ENCODE assay signal across 21 cellular contexts in the genomic region with DNA sequence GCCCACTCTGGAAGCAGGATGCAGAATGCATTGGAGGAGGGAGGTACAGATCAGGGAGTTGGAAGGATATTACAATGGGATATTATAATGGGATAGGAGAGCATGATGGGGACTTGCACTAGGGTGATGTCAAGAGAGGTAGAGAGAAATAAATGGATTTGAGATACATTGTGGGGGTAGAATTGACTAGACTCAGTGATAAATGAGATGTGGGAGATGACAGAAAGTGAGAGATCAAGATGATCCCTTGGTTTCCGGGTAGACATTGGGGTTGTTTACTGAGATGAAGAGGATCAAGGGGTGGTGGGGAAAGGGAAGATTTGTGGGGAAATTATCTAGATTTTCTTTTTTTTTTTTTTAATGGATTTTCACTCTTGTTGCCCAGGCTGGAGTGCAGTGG. TPM values are rescaled to one million over a fixed set of nuclear protein-coding genes. Genes with fewer than 3 reads are reported as not detected.
DNase-seq lines count a peak whose midpoint lies in the region; ATAC-seq, FAIRE-seq and TF ChIP-seq lines count a peak whose summit lies in the region.
"Had no signal": no experiment of that assay in that cellular context is flagged by ENCODE, and none has a peak within 500 bp of the region (broad histone marks: within the 10 kb centered on the region; RNA-seq: fewer than 3 reads in every experiment).

No MANE protein-coding gene starts in this region.

- no peak for DNase-seq in activated T-cell treated with anti-CD3 and anti-CD28 coated beads, Interleukin-2, amount 50 U/mL, for 4 hours
- DNase-seq in activated T-cell treated with anti-CD3 and anti-CD28 coated beads for 4 hours (no peak), GM19239 (ENCODE audit: insufficient read length, low spot score) (no peak), WTC11 (ENCODE audit: low spot score) (no peak), natural killer cell (no peak), SIG-M5 (lab: John Stamatoyannopoulos, UW) (no peak), NCI-H1436 (lab: John Stamatoyannopoulos, UW) (no peak)
- no peak for DNase-seq in effector CD4-positive, alpha-beta T cell
- DNase-seq: brain microvascular endothelial cell, dermis blood vessel endothelial cell, glutamatergic neuron, NCI-H1092, NCI-H2107, NCI-H526 treated with DMSO at 0.1 percent for 48 hours, PC-3, right lobe of liver had no signal

- TF ChIP-seq CTCF in WTC11 (IDR thresholded peaks at IDR 0.05) (no peak), natural killer cell (IDR thresholded peaks at IDR 0.05) (no peak)

- CTCF ChIA-PET in WTC11 (lab: Charles Lee): no interaction called here

- intact Hi-C loops in natural killer cell (cut with micrococcal nuclease): no loop called here

- peak; percentile 42 for FAIRE-seq in GM19239 (lab: Jason Lieb, UNC)

- H3K27me3 Mint-ChIP-seq in activated T-cell treated with anti-CD3 and anti-CD28 coated beads, Interleukin-2, amount 50 U/mL, for 4 hours (ENCODE audit: low read depth): no peaks in the 10 kb centered on the region
- no peaks in the 10 kb centered on the region; the same call in 1 of the 2 replicates for H3K27me3 Mint-ChIP-seq in WTC11 (ENCODE audit: low read depth)
- H3K27me3 Mint-ChIP-seq in natural killer cell (ENCODE audit: low read depth in 2 of 2): no peaks in the 10 kb centered on the region

- peaks cover 8% of the 10 kb centered on the region for H3K9me3 Mint-ChIP-seq in activated T-cell treated with anti-CD3 and anti-CD28 coated beads, Interleukin-2, amount 50 U/mL, for 4 hours
- H3K9me3 Mint-ChIP-seq in WTC11: peaks cover 9% of the 10 kb centered on the region
- H3K9me3 Mint-ChIP-seq in natural killer cell: no peaks in the 10 kb centered on the region

- H3K36me3 Mint-ChIP-seq in activated T-cell treated with anti-CD3 and anti-CD28 coated beads, Interleukin-2, amount 50 U/mL, for 4 hours (ENCODE audit: insufficient read depth): peaks cover 9% of the 10 kb centered on the region
- H3K36me3 Mint-ChIP-seq in WTC11 (peaks cover 3% of the 10 kb centered on the region; the same call in 1 of the 2 replicates), natural killer cell (no peaks in the 10 kb centered on the region)

- H3K27ac Mint-ChIP-seq in WTC11 (peak overlapping the region; percentile 32; the same call in 1 of the 2 replicates), natural killer cell (peak overlapping the region; percentile 77 to 88)
- H3K27ac Mint-ChIP-seq: GM23338 had no signal

- peaks cover 29% of the 10 kb centered on the region for H3K4me1 Mint-ChIP-seq in activated T-cell treated with anti-CD3 and anti-CD28 coated beads, Interleukin-2, amount 50 U/mL, for 4 hours (ENCODE audit: low read depth)
- 0 out of 2 replicates have a peak, but pooled peaks cover 2% of the 10 kb centered on the region for H3K4me1 Mint-ChIP-seq in WTC11
- peaks cover 14 to 16% of the 10 kb centered on the region in 2 donors for H3K4me1 Mint-ChIP-seq in natural killer cell
- H3K4me1 Mint-ChIP-seq: GM23338 had no signal

- peak overlapping the region; percentile 75 for H3K4me3 Mint-ChIP-seq in activated T-cell treated with anti-CD3 and anti-CD28 coated beads, Interleukin-2, amount 50 U/mL, for 4 hours
- H3K4me3 Mint-ChIP-seq in WTC11: no peak overlapping the region
- peak overlapping the region; percentile 59 for H3K4me3 Mint-ChIP-seq in natural killer cell
- H3K4me3 Mint-ChIP-seq: GM23338 had no signal

- POLR2A ChIA-PET in WTC11 (lab: Charles Lee): no interaction called here

- ATAC-seq in activated T-cell treated with anti-CD3 and anti-CD28 coated beads, Interleukin-2, amount 50 U/mL, for 4 hours: peak; percentile 35 to 38
- ATAC-seq in WTC11 (no peak), natural killer cell (no peak)
- ATAC-seq: GM23338, PC-3 had no signal

TF ChIP-seq in WTC11, 78 proteins besides CTCF, POLR2A, EP300 and RAD21:
- TF ChIP-seq TEAD4 (CRISPR knock-in tag; IDR thresholded peaks at IDR 0.05) (no peak), TCF7 (CRISPR knock-in tag; IDR thresholded peaks at IDR 0.05; ENCODE audit: low read depth) (no peak), ZNF423 (CRISPR knock-in tag; IDR thresholded peaks at IDR 0.05) (no peak), ESRRA (CRISPR knock-in tag; IDR thresholded peaks at IDR 0.05; ENCODE audit: borderline replicate concordance) (no peak), FOXK1 (CRISPR knock-in tag; IDR thresholded peaks at IDR 0.05) (no peak), FOXP1 (CRISPR knock-in tag; IDR thresholded peaks at IDR 0.05; ENCODE audit: borderline replicate concordance) (no peak), ZNF232 (CRISPR knock-in tag; IDR thresholded peaks at IDR 0.05) (no peak), SOX15 (CRISPR knock-in tag; IDR thresholded peaks at IDR 0.05) (no peak)
- TF ChIP-seq, protein P1, sequence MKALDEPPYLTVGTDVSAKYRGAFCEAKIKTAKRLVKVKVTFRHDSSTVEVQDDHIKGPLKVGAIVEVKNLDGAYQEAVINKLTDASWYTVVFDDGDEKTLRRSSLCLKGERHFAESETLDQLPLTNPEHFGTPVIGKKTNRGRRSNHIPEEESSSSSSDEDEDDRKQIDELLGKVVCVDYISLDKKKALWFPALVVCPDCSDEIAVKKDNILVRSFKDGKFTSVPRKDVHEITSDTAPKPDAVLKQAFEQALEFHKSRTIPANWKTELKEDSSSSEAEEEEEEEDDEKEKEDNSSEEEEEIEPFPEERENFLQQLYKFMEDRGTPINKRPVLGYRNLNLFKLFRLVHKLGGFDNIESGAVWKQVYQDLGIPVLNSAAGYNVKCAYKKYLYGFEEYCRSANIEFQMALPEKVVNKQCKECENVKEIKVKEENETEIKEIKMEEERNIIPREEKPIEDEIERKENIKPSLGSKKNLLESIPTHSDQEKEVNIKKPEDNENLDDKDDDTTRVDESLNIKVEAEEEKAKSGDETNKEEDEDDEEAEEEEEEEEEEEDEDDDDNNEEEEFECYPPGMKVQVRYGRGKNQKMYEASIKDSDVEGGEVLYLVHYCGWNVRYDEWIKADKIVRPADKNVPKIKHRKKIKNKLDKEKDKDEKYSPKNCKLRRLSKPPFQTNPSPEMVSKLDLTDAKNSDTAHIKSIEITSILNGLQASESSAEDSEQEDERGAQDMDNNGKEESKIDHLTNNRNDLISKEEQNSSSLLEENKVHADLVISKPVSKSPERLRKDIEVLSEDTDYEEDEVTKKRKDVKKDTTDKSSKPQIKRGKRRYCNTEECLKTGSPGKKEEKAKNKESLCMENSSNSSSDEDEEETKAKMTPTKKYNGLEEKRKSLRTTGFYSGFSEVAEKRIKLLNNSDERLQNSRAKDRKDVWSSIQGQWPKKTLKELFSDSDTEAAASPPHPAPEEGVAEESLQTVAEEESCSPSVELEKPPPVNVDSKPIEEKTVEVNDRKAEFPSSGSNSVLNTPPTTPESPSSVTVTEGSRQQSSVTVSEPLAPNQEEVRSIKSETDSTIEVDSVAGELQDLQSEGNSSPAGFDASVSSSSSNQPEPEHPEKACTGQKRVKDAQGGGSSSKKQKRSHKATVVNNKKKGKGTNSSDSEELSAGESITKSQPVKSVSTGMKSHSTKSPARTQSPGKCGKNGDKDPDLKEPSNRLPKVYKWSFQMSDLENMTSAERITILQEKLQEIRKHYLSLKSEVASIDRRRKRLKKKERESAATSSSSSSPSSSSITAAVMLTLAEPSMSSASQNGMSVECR (CRISPR knock-in tag; IDR thresholded peaks at IDR 0.05; ENCODE audit: borderline replicate concordance): no peak
- TF ChIP-seq, protein P2, sequence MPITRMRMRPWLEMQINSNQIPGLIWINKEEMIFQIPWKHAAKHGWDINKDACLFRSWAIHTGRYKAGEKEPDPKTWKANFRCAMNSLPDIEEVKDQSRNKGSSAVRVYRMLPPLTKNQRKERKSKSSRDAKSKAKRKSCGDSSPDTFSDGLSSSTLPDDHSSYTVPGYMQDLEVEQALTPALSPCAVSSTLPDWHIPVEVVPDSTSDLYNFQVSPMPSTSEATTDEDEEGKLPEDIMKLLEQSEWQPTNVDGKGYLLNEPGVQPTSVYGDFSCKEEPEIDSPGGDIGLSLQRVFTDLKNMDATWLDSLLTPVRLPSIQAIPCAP (CRISPR knock-in tag; IDR thresholded peaks at IDR 0.05): no peak
- TF ChIP-seq, protein P3, sequence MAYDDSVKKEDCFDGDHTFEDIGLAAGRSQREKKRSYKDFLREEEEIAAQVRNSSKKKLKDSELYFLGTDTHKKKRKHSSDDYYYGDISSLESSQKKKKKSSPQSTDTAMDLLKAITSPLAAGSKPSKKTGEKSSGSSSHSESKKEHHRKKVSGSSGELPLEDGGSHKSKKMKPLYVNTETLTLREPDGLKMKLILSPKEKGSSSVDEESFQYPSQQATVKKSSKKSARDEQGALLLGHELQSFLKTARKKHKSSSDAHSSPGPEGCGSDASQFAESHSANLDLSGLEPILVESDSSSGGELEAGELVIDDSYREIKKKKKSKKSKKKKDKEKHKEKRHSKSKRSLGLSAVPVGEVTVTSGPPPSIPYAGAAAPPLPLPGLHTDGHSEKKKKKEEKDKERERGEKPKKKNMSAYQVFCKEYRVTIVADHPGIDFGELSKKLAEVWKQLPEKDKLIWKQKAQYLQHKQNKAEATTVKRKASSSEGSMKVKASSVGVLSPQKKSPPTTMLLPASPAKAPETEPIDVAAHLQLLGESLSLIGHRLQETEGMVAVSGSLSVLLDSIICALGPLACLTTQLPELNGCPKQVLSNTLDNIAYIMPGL (CRISPR knock-in tag; IDR thresholded peaks at IDR 0.05): no peak
- TF ChIP-seq, protein P4, sequence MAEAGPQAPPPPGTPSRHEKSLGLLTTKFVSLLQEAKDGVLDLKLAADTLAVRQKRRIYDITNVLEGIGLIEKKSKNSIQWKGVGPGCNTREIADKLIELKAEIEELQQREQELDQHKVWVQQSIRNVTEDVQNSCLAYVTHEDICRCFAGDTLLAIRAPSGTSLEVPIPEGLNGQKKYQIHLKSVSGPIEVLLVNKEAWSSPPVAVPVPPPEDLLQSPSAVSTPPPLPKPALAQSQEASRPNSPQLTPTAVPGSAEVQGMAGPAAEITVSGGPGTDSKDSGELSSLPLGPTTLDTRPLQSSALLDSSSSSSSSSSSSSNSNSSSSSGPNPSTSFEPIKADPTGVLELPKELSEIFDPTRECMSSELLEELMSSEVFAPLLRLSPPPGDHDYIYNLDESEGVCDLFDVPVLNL (CRISPR knock-in tag; IDR thresholded peaks at IDR 0.05; ENCODE audit: borderline replicate concordance, low read depth): no peak
- TF ChIP-seq, protein P5, sequence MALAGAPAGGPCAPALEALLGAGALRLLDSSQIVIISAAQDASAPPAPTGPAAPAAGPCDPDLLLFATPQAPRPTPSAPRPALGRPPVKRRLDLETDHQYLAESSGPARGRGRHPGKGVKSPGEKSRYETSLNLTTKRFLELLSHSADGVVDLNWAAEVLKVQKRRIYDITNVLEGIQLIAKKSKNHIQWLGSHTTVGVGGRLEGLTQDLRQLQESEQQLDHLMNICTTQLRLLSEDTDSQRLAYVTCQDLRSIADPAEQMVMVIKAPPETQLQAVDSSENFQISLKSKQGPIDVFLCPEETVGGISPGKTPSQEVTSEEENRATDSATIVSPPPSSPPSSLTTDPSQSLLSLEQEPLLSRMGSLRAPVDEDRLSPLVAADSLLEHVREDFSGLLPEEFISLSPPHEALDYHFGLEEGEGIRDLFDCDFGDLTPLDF (CRISPR knock-in tag; IDR thresholded peaks at IDR 0.05): no peak

RNA-seq across cellular contexts. Expression of a gene that starts 42.7 kb away (rescaled TPM):
- total RNA-seq in activated T-cell treated with anti-CD3 and anti-CD28 coated beads, Interleukin-2, amount 50 U/mL, for 4 hours: not detected
- total RNA-seq in WTC11 (2021) (0.44 TPM in 1 of 3 replicates, not detected in the others), natural killer cell (not detected)
- total RNA-seq: dermis blood vessel endothelial cell, G401, GM23338, lower leg skin, osteocyte, PC-3, right lobe of liver, ureter had no signal

Comparison
In these comparisons a context has a peak if more than half of its experiments do, and no peak if none do; other contexts are left out.
1. ATAC-seq: peak in activated T-cell treated with anti-CD3 and anti-CD28 coated beads, Interleukin-2, amount 50 U/mL, for 4 hours (2 of 2); none in WTC11 (single experiment) and natural killer cell (0 of 3).